In the genomic region with DNA sequence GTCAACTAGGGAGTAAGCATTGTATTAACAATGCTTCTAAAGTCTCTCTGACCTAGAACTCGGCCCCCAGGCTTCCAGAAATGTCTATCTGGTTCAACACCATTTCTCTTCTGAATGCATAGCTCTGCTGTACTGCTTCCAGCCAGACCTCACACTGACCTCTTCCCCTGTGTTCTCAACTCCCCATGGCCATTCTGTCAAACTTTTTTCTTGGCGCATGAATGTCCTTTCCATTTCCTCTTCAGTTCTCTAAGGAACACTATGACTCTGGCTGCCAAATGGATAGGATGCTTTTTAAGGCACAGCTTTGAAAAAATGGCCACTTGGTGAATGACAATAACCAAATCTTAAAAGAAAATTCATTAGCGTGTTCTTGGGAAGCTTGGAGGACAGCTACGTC, we compare ENCODE assay signal across 36 cellular contexts.
"Had no signal": no experiment of that assay in that cellular context is flagged by ENCODE, and none has a peak within 500 bp of the region (broad histone marks: within the 10 kb centered on the region; RNA-seq: fewer than 3 reads in every experiment).

No MANE protein-coding gene starts in this region.

- DNase-seq: activated B cell treated with CpG ODN at 0.5 μM for 24 hours; activated CD4-positive, alpha-beta memory T cell treated with anti-CD3 and anti-CD28 coated beads for 36 hours; activated CD4-positive, alpha-beta T cell treated with anti-CD3 and anti-CD28 coated beads for 4 hours; activated CD4-positive, alpha-beta T cell treated with anti-CD3 and anti-CD28 coated beads, Interleukin-2, amount 10 ng/mL, durations not matched to agents 24 days and 14 days; activated CD4-positive, alpha-beta T cell treated with anti-CD3 and anti-CD28 coated beads, Interleukin-2, amount 50 U/mL, for 1 hour; activated CD4-positive, alpha-beta T cell treated with anti-CD3 and anti-CD28 coated beads, Interleukin-2, amount 50 U/mL, for 4 hours; activated CD4-positive, CD25-positive, alpha-beta regulatory T cell treated with anti-CD3 and anti-CD28 coated beads, Interleukin-2, amount 50 U/mL, for 72 hours; activated CD8-positive, alpha-beta memory T cell treated with anti-CD3 and anti-CD28 coated beads, Interleukin-2, amount 50 U/mL, for 4 hours; activated CD8-positive, alpha-beta T cell treated with anti-CD3 and anti-CD28 coated beads for 36 hours; activated effector memory CD4-positive, alpha-beta T cell treated with anti-CD3 and anti-CD28 coated beads, Interleukin-2, amount 50 U/mL, for 16 hours; activated gamma-delta T cell treated with Interleukin-2 at 50 U/mL for 16 hours; activated naive CD4-positive, alpha-beta T cell; activated naive CD4-positive, alpha-beta T cell treated with anti-CD3 and anti-CD28 coated beads for 36 hours; activated naive CD4-positive, alpha-beta T cell treated with anti-CD3 and anti-CD28 coated beads, Interleukin-2, amount 50 U/mL, for 16 hours; activated naive CD8-positive, alpha-beta T cell treated with anti-CD3 and anti-CD28 coated beads for 36 hours; activated T-cell treated with anti-CD3 and anti-CD28 coated beads for 4 hours; activated T-cell treated with anti-CD3 and anti-CD28 coated beads, Interleukin-2, amount 50 U/mL, for 1 hour; activated T-cell treated with anti-CD3 and anti-CD28 coated beads, Interleukin-2, amount 50 U/mL, for 4 hours; activated T-cell treated with anti-CD3 and anti-CD28 coated beads, Interleukin-2, amount 50 U/mL, for 72 hours; adrenal gland; amniotic stem cell; aorta; body of pancreas; brain microvascular endothelial cell; caudate nucleus; cerebellar nuclear complex; T-helper 1 cell; T-helper 9 cell had no signal

- H3K27ac ChIP-seq: adrenal gland, body of pancreas, brain microvascular endothelial cell, breast epithelium, VCaP had no signal

- H3K36me3 Mint-ChIP-seq: activated CD4-positive, alpha-beta memory T cell treated with anti-CD3 and anti-CD28 coated beads for 36 hours; activated naive CD4-positive, alpha-beta T cell treated with anti-CD3 and anti-CD28 coated beads, Interleukin-2, amount 50 U/mL, for 72 hours; activated naive CD8-positive, alpha-beta T cell treated with anti-CD3 and anti-CD28 coated beads for 36 hours had no signal

- H3K27me3 ChIP-seq: adrenal gland, body of pancreas, brain microvascular endothelial cell, breast epithelium had no signal

- H3K4me3 Mint-ChIP-seq: activated B cell treated with CpG ODN at 0.5 μM for 24 hours; activated CD4-positive, alpha-beta memory T cell treated with anti-CD3 and anti-CD28 coated beads for 36 hours; activated CD4-positive, alpha-beta T cell treated with anti-CD3 and anti-CD28 coated beads, Interleukin-2, amount 10 ng/mL, durations not matched to agents 24 days and 14 days; activated CD8-positive, alpha-beta T cell treated with anti-CD3 and anti-CD28 coated beads for 36 hours; activated naive CD4-positive, alpha-beta T cell treated with anti-CD3 and anti-CD28 coated beads for 36 hours; activated naive CD8-positive, alpha-beta T cell treated with anti-CD3 and anti-CD28 coated beads for 36 hours; activated T-cell treated with anti-CD3 and anti-CD28 coated beads, Interleukin-2, amount 50 U/mL, for 4 hours; activated T-cell treated with anti-CD3 and anti-CD28 coated beads, Interleukin-2, amount 50 U/mL, for 72 hours; activated T-helper 1 cell treated with anti-CD3 and anti-CD28 coated beads, Interleukin-12 subunit alpha, Interleukin-12 subunit beta, Interleukin-2, Interleukin-4 antibody, amounts not matched to agents 30 ng/mL and 10 ng/mL and 1 ng/mL, durations not matched to agents 14 hours and 24 hours and 36 hours; activated T-helper 17 cell treated with anti-CD3 and anti-CD28 coated beads, Interleukin-2, amount 50 U/mL, for 72 hours; central memory CD8-positive, alpha-beta T cell; T-helper 1 cell treated with Interleukin-12 subunit alpha and Interleukin-12 subunit beta and Interleukin-4 antibody, amounts not matched to agents 30 μg/mL and 1 μg/mL, for 36 hours; T-helper 2 cell treated with Interferon-gamma antibody and Interleukin-4, amounts not matched to agents 5 μg/mL and 100 μg/mL, for 36 hours had no signal

- H3K27ac Mint-ChIP-seq: activated B cell treated with CpG ODN at 0.5 μM for 24 hours; activated CD4-positive, alpha-beta memory T cell treated with anti-CD3 and anti-CD28 coated beads for 36 hours; activated CD4-positive, alpha-beta T cell treated with anti-CD3 and anti-CD28 coated beads, Interleukin-2, amount 10 ng/mL, durations not matched to agents 24 days and 14 days; activated CD8-positive, alpha-beta T cell treated with anti-CD3 and anti-CD28 coated beads for 36 hours; activated naive CD4-positive, alpha-beta T cell treated with anti-CD3 and anti-CD28 coated beads for 36 hours; activated naive CD4-positive, alpha-beta T cell treated with anti-CD3 and anti-CD28 coated beads, Interleukin-2, amount 50 U/mL, for 72 hours; activated naive CD8-positive, alpha-beta T cell treated with anti-CD3 and anti-CD28 coated beads for 36 hours; activated T-cell treated with anti-CD3 and anti-CD28 coated beads, Interleukin-2, amount 50 U/mL, for 72 hours; activated T-helper 1 cell treated with anti-CD3 and anti-CD28 coated beads, Interleukin-12 subunit alpha, Interleukin-12 subunit beta, Interleukin-2, Interleukin-4 antibody, amounts not matched to agents 30 ng/mL and 10 ng/mL and 1 ng/mL, durations not matched to agents 14 hours and 24 hours and 36 hours; activated T-helper 17 cell treated with anti-CD3 and anti-CD28 coated beads, Interleukin-2, amount 50 U/mL, for 72 hours; T-helper 1 cell treated with Interleukin-12 subunit alpha and Interleukin-12 subunit beta and Interleukin-4 antibody, amounts not matched to agents 30 μg/mL and 1 μg/mL, for 36 hours; T-helper 2 cell treated with Interferon-gamma antibody and Interleukin-4, amounts not matched to agents 5 μg/mL and 100 μg/mL, for 36 hours had no signal

- H3K4me3 ChIP-seq: adrenal gland, body of pancreas, breast epithelium had no signal

- H3K4me1 Mint-ChIP-seq: activated B cell treated with CpG ODN at 0.5 μM for 24 hours; activated CD4-positive, alpha-beta T cell treated with anti-CD3 and anti-CD28 coated beads, Interleukin-2, amount 10 ng/mL, durations not matched to agents 24 days and 14 days; activated naive CD8-positive, alpha-beta T cell treated with anti-CD3 and anti-CD28 coated beads for 36 hours; activated T-helper 17 cell treated with anti-CD3 and anti-CD28 coated beads, Interleukin-2, amount 50 U/mL, for 72 hours; central memory CD8-positive, alpha-beta T cell had no signal

- H3K27me3 Mint-ChIP-seq: activated B cell treated with CpG ODN at 0.5 μM for 24 hours; activated CD4-positive, alpha-beta memory T cell treated with anti-CD3 and anti-CD28 coated beads for 36 hours; activated CD4-positive, alpha-beta T cell treated with anti-CD3 and anti-CD28 coated beads, Interleukin-2, amount 10 ng/mL, durations not matched to agents 24 days and 14 days; activated CD8-positive, alpha-beta T cell treated with anti-CD3 and anti-CD28 coated beads for 36 hours; activated T-helper 17 cell treated with anti-CD3 and anti-CD28 coated beads, Interleukin-2, amount 50 U/mL, for 72 hours; central memory CD8-positive, alpha-beta T cell had no signal

- H3K36me3 ChIP-seq: adrenal gland, brain microvascular endothelial cell, breast epithelium had no signal

- H3K4me1 ChIP-seq: adrenal gland, body of pancreas, breast epithelium had no signal

- H3K9me3 Mint-ChIP-seq: activated B cell treated with CpG ODN at 0.5 μM for 24 hours; activated CD4-positive, alpha-beta memory T cell treated with anti-CD3 and anti-CD28 coated beads for 36 hours; activated CD4-positive, alpha-beta T cell treated with anti-CD3 and anti-CD28 coated beads, Interleukin-2, amount 10 ng/mL, durations not matched to agents 24 days and 14 days; activated T-cell treated with anti-CD3 and anti-CD28 coated beads, Interleukin-2, amount 50 U/mL, for 4 hours; activated T-helper 1 cell treated with anti-CD3 and anti-CD28 coated beads, Interleukin-12 subunit alpha, Interleukin-12 subunit beta, Interleukin-2, Interleukin-4 antibody, amounts not matched to agents 30 ng/mL and 10 ng/mL and 1 ng/mL, durations not matched to agents 14 hours and 24 hours and 36 hours; activated T-helper 17 cell treated with anti-CD3 and anti-CD28 coated beads, Interleukin-2, amount 50 U/mL, for 72 hours; central memory CD8-positive, alpha-beta T cell had no signal

- ATAC-seq: activated CD8-positive, alpha-beta T cell treated with anti-CD3 and anti-CD28 coated beads for 36 hours; activated naive CD4-positive, alpha-beta T cell treated with anti-CD3 and anti-CD28 coated beads, Interleukin-2, amount 50 U/mL, for 72 hours; activated T-cell treated with anti-CD3 and anti-CD28 coated beads, Interleukin-2, amount 50 U/mL, for 4 hours; body of pancreas had no signal
